27 cellular contexts compared by ENCODE assay signal in genomic region chr4:127968565-127968964, GRCh38. TPM values are rescaled to one million over a fixed set of nuclear protein-coding genes. Genes with fewer than 3 reads are reported as not detected.
DNase-seq lines count a peak whose midpoint lies in the region; ATAC-seq, FAIRE-seq and TF ChIP-seq lines count a peak whose summit lies in the region.
"Had no signal": no experiment of that assay in that cellular context is flagged by ENCODE, and none has a peak within 500 bp of the region (broad histone marks: within the 10 kb centered on the region; RNA-seq: fewer than 3 reads in every experiment).

No MANE protein-coding gene starts in this region.

- H3K27me3 Mint-ChIP-seq in stimulated activated naive B cell treated with anti-CD40 and anti-IgM and Interleukin-4, amounts not matched to agents 10 μg/mL and 1 μg/mL and 100 μg/mL, for 72 hours = no peaks in the 10 kb centered on the region
- H3K27me3 Mint-ChIP-seq: activated naive CD8-positive, alpha-beta T cell treated with anti-CD3 and anti-CD28 coated beads for 36 hours; activated T-helper 17 cell treated with anti-CD3 and anti-CD28 coated beads, Interleukin-2, amount 50 U/mL, for 72 hours; central memory CD8-positive, alpha-beta T cell; memory B cell had no signal

- no peak overlapping the region for H3K27ac ChIP-seq in GM12878 (ENCODE audit: control insufficient read depth, insufficient read depth)
- no peak overlapping the region for H3K27ac ChIP-seq in PC-9
- H3K27ac ChIP-seq: neutrophil, vagina had no signal

- H3K36me3 ChIP-seq in Loucy (ENCODE audit: insufficient read depth, low read length) (no peaks in the 10 kb centered on the region), GM12878 (ENCODE audit: control insufficient read depth in 2 of 2, insufficient read depth in 2 of 2, low read length in 1 of 2) (peaks cover 0 to 3% of the 10 kb centered on the region in 2 experiments; a peak in 1 of 4 replicates), PC-9 (ENCODE audit: low read depth) (no peaks in the 10 kb centered on the region)
- H3K36me3 ChIP-seq: vagina had no signal

- SMC1A ChIA-PET in GM12878 (lab: Charles Lee; ENCODE audit: uncharacterized antibody, unreplicated experiment) = interaction anchor here (0.6 to 1.3 kb wide), 5 partner anchors 29 to 222 kb away, joined by 3 to 4 read pairs (median 3); no protein-coding TSS in a partner anchor

- TF ChIP-seq CTCF in Loucy (conservative IDR thresholded peaks at IDR 0.05; ENCODE audit: low read length) (no peak), GM12878 (IDR thresholded peaks at IDR 0.05 in 2 of 3, conservative IDR thresholded peaks at IDR 0.05 in 1 of 3; ENCODE audit: control insufficient read depth in 2 of 3, extremely low read depth in 1 of 3, insufficient read depth in 1 of 3, low read depth in 3 of 3, low read length in 3 of 3) (no peak), PC-9 (conservative IDR thresholded peaks at IDR 0.05) (no peak)

- H4K20me1 ChIP-seq in Loucy (ENCODE audit: insufficient read depth, low read length, poor library complexity, severe bottlenecking) (peaks cover 34% of the 10 kb centered on the region), GM12878 (ENCODE audit: control insufficient read depth, insufficient read depth) (no peaks in the 10 kb centered on the region), PC-9 (ENCODE audit: insufficient read depth) (no peaks in the 10 kb centered on the region)

- TF ChIP-seq RAD21 in GM12878 (IDR thresholded peaks at IDR 0.05; ENCODE audit: insufficient read depth, low read depth, low read length) = no peak

- H3K4me3 ChIP-seq in Loucy (ENCODE audit: low read length, poor library complexity, severe bottlenecking) (peak overlapping the region; percentile 0), GM12878 (no peak overlapping the region), PC-9 (no peak overlapping the region)
- H3K4me3 ChIP-seq: vagina had no signal

- in situ Hi-C loops in GM12878 (cut with MboI) = no loop called here

- POLR2A ChIA-PET in GM12878 (lab: Charles Lee) (no interaction called here), PC-9 (lab: Charles Lee; ENCODE audit: unreplicated experiment) (no interaction called here)

- H3K4me1 ChIP-seq in Loucy (ENCODE audit: insufficient read depth, low read length, poor library complexity, severe bottlenecking) = peaks cover 26% of the 10 kb centered on the region
- peaks cover 1% of the 10 kb centered on the region; the same call in 1 of the 2 replicates for H3K4me1 ChIP-seq in GM12878 (ENCODE audit: control insufficient read depth, insufficient read depth, low read length)
- no peaks in the 10 kb centered on the region; the same call in 1 of the 2 replicates for H3K4me1 ChIP-seq in PC-9 (replicated peaks; ENCODE audit: insufficient read depth)

- CTCF ChIA-PET in GM12878 (lab: Yijun Ruan, JAX) = no interaction called here
- CTCF ChIA-PET in PC-9 (lab: Charles Lee) = no interaction called here

- no peak overlapping the region for H3K4me3 Mint-ChIP-seq in stimulated activated naive B cell treated with anti-CD40 and anti-IgM and Interleukin-4, amounts not matched to agents 10 μg/mL and 1 μg/mL and 100 μg/mL, for 72 hours
- H3K4me3 Mint-ChIP-seq: activated naive CD8-positive, alpha-beta T cell treated with anti-CD3 and anti-CD28 coated beads for 36 hours; activated T-helper 17 cell treated with anti-CD3 and anti-CD28 coated beads, Interleukin-2, amount 50 U/mL, for 72 hours; central memory CD8-positive, alpha-beta T cell; memory B cell had no signal

- TF ChIP-seq POLR2A in GM12878 (IDR thresholded peaks at IDR 0.05; ENCODE audit: low read depth, low read length) = no peak

- H3K9me2 ChIP-seq in Loucy (replicated peaks; ENCODE audit: low read depth, low read length) (no peaks in the 10 kb centered on the region), PC-9 (ENCODE audit: insufficient read depth) (no peaks in the 10 kb centered on the region)

- RAD21 ChIA-PET in GM12878 (lab: Charles Lee; ENCODE audit: unreplicated experiment) = interaction anchor here (1.0 kb wide), 1 partner anchor 91 kb away, joined by 3 read pairs; no protein-coding TSS in a partner anchor

- peaks cover 2 to 6% of the 10 kb centered on the region in 2 donors for H3K36me3 Mint-ChIP-seq in stimulated activated naive B cell treated with anti-CD40 and anti-IgM and Interleukin-4, amounts not matched to agents 10 μg/mL and 1 μg/mL and 100 μg/mL, for 72 hours

- H3K27ac Mint-ChIP-seq in stimulated activated naive B cell treated with anti-CD40 and anti-IgM and Interleukin-4, amounts not matched to agents 10 μg/mL and 1 μg/mL and 100 μg/mL, for 72 hours = peak overlapping the region; percentile 42
- H3K27ac Mint-ChIP-seq: activated naive CD8-positive, alpha-beta T cell treated with anti-CD3 and anti-CD28 coated beads for 36 hours; activated T-helper 17 cell treated with anti-CD3 and anti-CD28 coated beads, Interleukin-2, amount 50 U/mL, for 72 hours; memory B cell had no signal

- intact Hi-C loops in Right ventricle myocardium inferior (cut with DNase I) = loop anchor here (5.0 kb wide), 2 partner anchors 86 to 94 kb away; partner anchors contain the start of genes LARP1B and PLK4
- intact Hi-C loops in left cardiac atrium (cut with DNase I) = loop anchor here in 1 of 2 donors (10.0 kb wide), 1 partner anchor 96 kb away; the partner anchor contains the start of gene LARP1B
- intact Hi-C loops in GM12878 (cut with micrococcal nuclease; ENCODE audit: unreplicated experiment) = loop anchor here (5.0 to 10.0 kb wide), 2 partner anchors 316 to 844 kb away; partner anchors contain the start of gene PGRMC2
- intact Hi-C loops in PC-9 (cut with micrococcal nuclease; ENCODE audit: unreplicated experiment) = loop anchor here (5.0 kb wide), 1 partner anchor 194 kb away; no protein-coding TSS in a partner anchor

- BruUV-seq in GM12878 (replicated peaks; lab: Mats Ljungman, UMichigan) (no TSS peak), PC-9 (replicated peaks; lab: Mats Ljungman, UMichigan) (no TSS peak)

- peak overlapping the region; percentile 48 for H3K4me2 ChIP-seq in Loucy (ENCODE audit: low read depth, low read length, poor library complexity, severe bottlenecking)
- peak overlapping the region; percentile 13; the same call in 1 of the 2 replicates for H3K4me2 ChIP-seq in GM12878 (ENCODE audit: control insufficient read depth, insufficient read depth)
- no peak overlapping the region for H3K4me2 ChIP-seq in PC-9

- peaks cover 3 to 21% of the 10 kb centered on the region in 2 donors for H3K4me1 Mint-ChIP-seq in stimulated activated naive B cell treated with anti-CD40 and anti-IgM and Interleukin-4, amounts not matched to agents 10 μg/mL and 1 μg/mL and 100 μg/mL, for 72 hours

- H3K9ac ChIP-seq in Loucy (ENCODE audit: low read depth, low read length, poor library complexity, severe bottlenecking) (no peak overlapping the region), GM12878 (ENCODE audit: control insufficient read depth, insufficient read depth, low read length) (no peak overlapping the region)

- no peaks in the 10 kb centered on the region for H3K9me3 ChIP-seq in Loucy (ENCODE audit: insufficient read depth, low read depth, low read length)
- no peaks in the 10 kb centered on the region for H3K9me3 ChIP-seq in GM12878 (replicated peaks; ENCODE audit: control insufficient read depth, insufficient read depth, low read length)
- H3K9me3 ChIP-seq in PC-9 (ENCODE audit: insufficient read depth, low read depth) = no peaks in the 10 kb centered on the region
- H3K9me3 ChIP-seq: neutrophil, vagina had no signal

- no peak for DNase-seq in Right ventricle myocardium inferior (ENCODE audit: missing footprints)
- DNase-seq in left cardiac atrium = no peak
- no peak for DNase-seq in GM12878 (ENCODE audit: low read depth, low spot score)
- no peak for DNase-seq in stimulated activated naive B cell treated with anti-CD40 and anti-IgM and Interleukin-4, amounts not matched to agents 10 μg/mL and 1 μg/mL and 100 μg/mL, for 72 hours
- DNase-seq in islet precursor cell = no peak
- no peak for DNase-seq in PC-9
- DNase-seq in ureter (ENCODE audit: low spot score) = no peak
- DNase-seq: activated CD4-positive, alpha-beta T cell treated with anti-CD3 and anti-CD28 coated beads for 48 hours; activated naive CD8-positive, alpha-beta T cell treated with anti-CD3 and anti-CD28 coated beads for 36 hours; C1 segment of cervical spinal cord; Calu3; DND-41; KG1; kidney glomerular epithelial cell; NCI-H187; NCI-H226; NCI-H82; small intestine; stimulated activated CD4-positive, alpha-beta T cell treated with anti-CD3 and anti-CD28 coated beads, Interleukin-2, amount 100 ng/mL, for 24 hours had no signal

- no peak for TF ChIP-seq EP300 in GM12878 (IDR thresholded peaks at IDR 0.05; ENCODE audit: borderline replicate concordance in 1 of 2, control insufficient read depth in 1 of 2, low read depth in 2 of 2, low read length in 2 of 2)

- H3K27me3 ChIP-seq in Loucy (ENCODE audit: insufficient read depth, low read length, poor library complexity, severe bottlenecking) (no peaks in the 10 kb centered on the region), GM12878 (replicated peaks in 1 of 2; ENCODE audit: control insufficient read depth in 2 of 2, insufficient read depth in 2 of 2, low read length in 1 of 2) (no peaks in the 10 kb centered on the region), PC-9 (ENCODE audit: insufficient read depth, low read depth) (no peaks in the 10 kb centered on the region)
- H3K27me3 ChIP-seq: neutrophil, vagina had no signal

- H2AFZ ChIP-seq in Loucy (ENCODE audit: low read length) (no peak overlapping the region), GM12878 (ENCODE audit: control insufficient read depth, low read depth, low read length) (no peak overlapping the region), PC-9 (no peak overlapping the region)

- H3F3A ChIP-seq in Loucy (ENCODE audit: low read depth) (no peaks in the 10 kb centered on the region), PC-9 (ENCODE audit: insufficient read depth, low read depth) (peaks cover 8% of the 10 kb centered on the region; the same call in 1 of the 2 replicates)

- ATAC-seq in Right ventricle myocardium inferior = peak; percentile 6
- ATAC-seq in left cardiac atrium = no peak
- ATAC-seq in GM12878 = no peak
- no peak for ATAC-seq in stimulated activated naive B cell treated with anti-CD40 and anti-IgM and Interleukin-4, amounts not matched to agents 10 μg/mL and 1 μg/mL and 100 μg/mL, for 72 hours (replicated peaks)
- ATAC-seq: activated T-helper 17 cell treated with anti-CD3 and anti-CD28 coated beads, Interleukin-2, amount 50 U/mL, for 72 hours had no signal

- FAIRE-seq in GM12878 (lab: Jason Lieb, UNC) = no peak
- FAIRE-seq: astrocyte, endothelial cell of umbilical vein, small intestine had no signal

- H3K79me2 ChIP-seq in Loucy (ENCODE audit: insufficient read depth, low read length) (peaks cover 82% of the 10 kb centered on the region), GM12878 (ENCODE audit: control insufficient read depth, insufficient read depth, low read length) (peaks cover 53% of the 10 kb centered on the region), PC-9 (ENCODE audit: low read depth) (peaks cover 19% of the 10 kb centered on the region)

- no peaks in the 10 kb centered on the region for H3K9me3 Mint-ChIP-seq in stimulated activated naive B cell treated with anti-CD40 and anti-IgM and Interleukin-4, amounts not matched to agents 10 μg/mL and 1 μg/mL and 100 μg/mL, for 72 hours
- H3K9me3 Mint-ChIP-seq: activated naive CD8-positive, alpha-beta T cell treated with anti-CD3 and anti-CD28 coated beads for 36 hours; activated T-helper 17 cell treated with anti-CD3 and anti-CD28 coated beads, Interleukin-2, amount 50 U/mL, for 72 hours; central memory CD8-positive, alpha-beta T cell; memory B cell had no signal

- 89% methylated on average over 2 of the region's 2 CpGs for WGBS in GM12878 (ENCODE audit: insufficient coverage, insufficient replicate concordance, low lambda C conversion rate, missing lambda C conversion rate)

RNA-seq across cellular contexts. Expression of gene ABHD18, which starts 3.4 kb away (rescaled TPM):
- total RNA-seq in Right ventricle myocardium inferior (11.5 TPM), left cardiac atrium (10 to 100 TPM in 1 of 2 donors, 1 to 10 TPM in 1; 8.2 to 10.5 TPM), GM12878 (2014; rRNA removed) (9.2 and 12.9 TPM in 2 replicates), GM12878 (2014; rRNA removed; fragmentation: Illumina TruSeq; extraction: Trizol) (13.5 and 14.6 TPM in 2 replicates), GM12878 (2021) (10.4 and 11.1 TPM in 2 replicates), PC-9 (2021) (10.4 and 12.4 TPM in 2 replicates), ureter (15.3 TPM)
- total RNA-seq in GM12878 (2013; cell fraction: nucleolus; rRNA removed) = 38.5 and 42.9 TPM in 2 replicates
- polyA plus RNA-seq in GM12878 (2011; ENCODE audit: low read depth) = 3.0 TPM
- polyA plus RNA-seq in GM12878 (2011; rRNA removed) (10.1 and 16.3 TPM in 2 replicates), GM12878 (2014; fragmentation: Illumina TruSeq; extraction: Trizol) (13.3 and 17.7 TPM in 2 replicates), GM12878 (2014; fragmentation: Nextera tagmentation; extraction: Ambion mirVana) (1 to 10 TPM; 3.4 to 3.5 TPM), GM12878 (2014; rRNA removed) (7.3 and 8.3 TPM in 2 replicates), GM12878 (2016; fragmentation: Nextera tagmentation; extraction: Ambion mirVana) (10 to 100 TPM in 1 of 2 experiments, 1 to 10 TPM in 1; 8.7 to 11.6 TPM)
- polyA plus RNA-seq in GM12878 (2011; cell fraction: cytosol; rRNA removed) = 3.7 and 4.9 TPM in 2 replicates
- 6.8 and 7.9 TPM in 2 replicates for polyA plus RNA-seq in GM12878 (2011; cell fraction: nucleus; rRNA removed)
- 6.4 and 8.0 TPM in 2 replicates for polyA plus RNA-seq in GM12878 (2012)
- 7.9 and 12.1 TPM in 2 replicates for polyA minus RNA-seq in GM12878 (2011; rRNA and poly(A)+ RNA removed)
- polyA minus RNA-seq in GM12878 (2011; cell fraction: cytosol; rRNA and poly(A)+ RNA removed) = 6.2 and 6.9 TPM in 2 replicates
- polyA minus RNA-seq in GM12878 (2011; cell fraction: nucleus; rRNA and poly(A)+ RNA removed) = 6.6 and 7.3 TPM in 2 replicates

RNA-seq across cellular contexts. Expression of gene MFSD8, which starts 3.6 kb away (rescaled TPM):
- 6.1 TPM for total RNA-seq in Right ventricle myocardium inferior
- total RNA-seq in left cardiac atrium = 10 to 100 TPM in 1 of 2 donors, 1 to 10 TPM in 1; 9.8 to 10.5 TPM
- 145 and 160 TPM in 2 replicates for total RNA-seq in GM12878 (2013; cell fraction: nucleolus; rRNA removed)
- total RNA-seq in GM12878 (2014; rRNA removed) = 19.4 and 21.7 TPM in 2 replicates
- 18.4 and 18.6 TPM in 2 replicates for total RNA-seq in GM12878 (2014; rRNA removed; fragmentation: Illumina TruSeq; extraction: Trizol)
- 13.5 and 17.0 TPM in 2 replicates for total RNA-seq in GM12878 (2021)
- 6.0 TPM for polyA plus RNA-seq in GM12878 (2011; ENCODE audit: low read depth)
- polyA plus RNA-seq in GM12878 (2011; rRNA removed) = 27.7 and 45.4 TPM in 2 replicates
- polyA plus RNA-seq in GM12878 (2011; cell fraction: cytosol; rRNA removed) = 8.4 and 9.4 TPM in 2 replicates
- polyA plus RNA-seq in GM12878 (2011; cell fraction: nucleus; rRNA removed) = 47.8 and 58.2 TPM in 2 replicates
- 10.0 and 10.2 TPM in 2 replicates for polyA plus RNA-seq in GM12878 (2012)
- polyA plus RNA-seq in GM12878 (2014; fragmentation: Illumina TruSeq; extraction: Trizol) = 12.7 and 15.8 TPM in 2 replicates
- 10 to 100 TPM; 18.2 to 29.9 TPM for polyA plus RNA-seq in GM12878 (2014; fragmentation: Nextera tagmentation; extraction: Ambion mirVana)
- 11.2 and 13.2 TPM in 2 replicates for polyA plus RNA-seq in GM12878 (2014; rRNA removed)
- polyA plus RNA-seq in GM12878 (2016; fragmentation: Nextera tagmentation; extraction: Ambion mirVana) = 10 to 100 TPM; 16.8 to 18.8 TPM
- 21.6 and 26.6 TPM in 2 replicates for polyA minus RNA-seq in GM12878 (2011; rRNA and poly(A)+ RNA removed)
- polyA minus RNA-seq in GM12878 (2011; cell fraction: cytosol; rRNA and poly(A)+ RNA removed) = 8.2 and 9.8 TPM in 2 replicates
- 20.7 and 27.4 TPM in 2 replicates for polyA minus RNA-seq in GM12878 (2011; cell fraction: nucleus; rRNA and poly(A)+ RNA removed)
- 19.0 and 21.4 TPM in 2 replicates for total RNA-seq in PC-9 (2021)
- 27.6 TPM for total RNA-seq in ureter
